8 cellular contexts compared by ENCODE assay signal in the genomic region with DNA sequence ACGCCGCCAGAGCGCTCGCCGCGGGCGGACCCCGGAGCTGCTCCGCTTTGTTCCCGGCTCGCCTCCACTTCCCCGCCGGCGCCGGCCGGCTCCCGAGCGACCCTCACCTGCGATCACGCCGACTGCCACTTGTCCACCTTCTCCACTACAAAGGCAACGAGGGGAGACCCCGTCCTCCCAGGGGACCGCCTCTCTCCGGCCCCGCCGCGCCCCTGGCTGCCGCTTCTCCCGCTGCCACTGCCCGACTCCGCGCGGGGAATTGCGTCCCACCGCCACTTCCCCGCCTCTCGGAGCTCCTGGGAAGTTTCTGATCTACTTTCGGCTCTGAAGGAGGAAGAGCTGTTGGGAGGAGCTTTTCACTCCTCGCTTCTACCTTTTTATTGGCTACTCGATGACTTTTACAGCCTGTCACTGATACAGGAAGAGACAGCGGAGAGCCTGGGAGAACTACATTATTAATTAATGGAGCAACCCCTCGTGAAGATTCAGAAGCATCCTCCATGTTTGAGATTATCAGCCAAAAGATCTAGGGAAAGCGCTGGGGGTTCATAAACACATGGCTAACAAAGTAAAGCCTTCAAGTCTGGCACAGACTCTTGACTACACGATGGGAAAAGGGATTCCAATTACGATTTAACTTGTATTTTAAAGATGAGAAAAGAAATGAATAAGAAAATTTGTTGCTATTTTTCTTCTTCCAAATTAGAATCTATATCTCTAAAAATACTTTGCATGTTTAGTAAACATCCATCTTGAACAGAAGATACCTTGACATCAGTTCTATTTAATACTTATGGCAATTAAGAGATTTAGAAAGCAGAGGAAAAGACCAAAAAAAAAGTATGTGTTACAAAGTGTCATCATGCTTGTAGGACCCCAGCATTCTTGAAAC. TPM values are rescaled to one million over a fixed set of nuclear protein-coding genes. Genes with fewer than 3 reads are reported as not detected.
A peak's percentile ranks its signal among the peaks of the same experiment; 100 is the strongest.
DNase-seq lines count a peak whose midpoint lies in the region; ATAC-seq, FAIRE-seq and TF ChIP-seq lines count a peak whose summit lies in the region.

A gene with protein sequence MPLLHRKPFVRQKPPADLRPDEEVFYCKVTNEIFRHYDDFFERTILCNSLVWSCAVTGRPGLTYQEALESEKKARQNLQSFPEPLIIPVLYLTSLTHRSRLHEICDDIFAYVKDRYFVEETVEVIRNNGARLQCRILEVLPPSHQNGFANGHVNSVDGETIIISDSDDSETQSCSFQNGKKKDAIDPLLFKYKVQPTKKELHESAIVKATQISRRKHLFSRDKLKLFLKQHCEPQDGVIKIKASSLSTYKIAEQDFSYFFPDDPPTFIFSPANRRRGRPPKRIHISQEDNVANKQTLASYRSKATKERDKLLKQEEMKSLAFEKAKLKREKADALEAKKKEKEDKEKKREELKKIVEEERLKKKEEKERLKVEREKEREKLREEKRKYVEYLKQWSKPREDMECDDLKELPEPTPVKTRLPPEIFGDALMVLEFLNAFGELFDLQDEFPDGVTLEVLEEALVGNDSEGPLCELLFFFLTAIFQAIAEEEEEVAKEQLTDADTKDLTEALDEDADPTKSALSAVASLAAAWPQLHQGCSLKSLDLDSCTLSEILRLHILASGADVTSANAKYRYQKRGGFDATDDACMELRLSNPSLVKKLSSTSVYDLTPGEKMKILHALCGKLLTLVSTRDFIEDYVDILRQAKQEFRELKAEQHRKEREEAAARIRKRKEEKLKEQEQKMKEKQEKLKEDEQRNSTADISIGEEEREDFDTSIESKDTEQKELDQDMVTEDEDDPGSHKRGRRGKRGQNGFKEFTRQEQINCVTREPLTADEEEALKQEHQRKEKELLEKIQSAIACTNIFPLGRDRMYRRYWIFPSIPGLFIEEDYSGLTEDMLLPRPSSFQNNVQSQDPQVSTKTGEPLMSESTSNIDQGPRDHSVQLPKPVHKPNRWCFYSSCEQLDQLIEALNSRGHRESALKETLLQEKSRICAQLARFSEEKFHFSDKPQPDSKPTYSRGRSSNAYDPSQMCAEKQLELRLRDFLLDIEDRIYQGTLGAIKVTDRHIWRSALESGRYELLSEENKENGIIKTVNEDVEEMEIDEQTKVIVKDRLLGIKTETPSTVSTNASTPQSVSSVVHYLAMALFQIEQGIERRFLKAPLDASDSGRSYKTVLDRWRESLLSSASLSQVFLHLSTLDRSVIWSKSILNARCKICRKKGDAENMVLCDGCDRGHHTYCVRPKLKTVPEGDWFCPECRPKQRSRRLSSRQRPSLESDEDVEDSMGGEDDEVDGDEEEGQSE (N-terminal part only) (minus strand): TSS at position 330 of the 892 bp plus-strand sequence. CDS start 756 bp downstream, outside the sequence.

- peak; percentile 31 for ATAC-seq in GM21786 (IDR thresholded peaks at IDR 0.05; ENCODE audit: unreplicated experiment)
- ATAC-seq in natural killer cell, result peak in 1 of 3 donors; percentile 7

- H3K36me3 Mint-ChIP-seq in activated T-helper 2 cell treated with anti-CD3 and anti-CD28 coated beads, Interferon-gamma antibody, Interleukin-2, Interleukin-4, amounts not matched to agents 10 μg/mL and 5 μg/mL and 100 μg/mL, durations not matched to agents 14 hours and 24 hours and 36 hours (ENCODE audit: low read depth), result peaks cover 34% of the 10 kb centered on the region
- H3K36me3 Mint-ChIP-seq in natural killer cell, result no peaks in the 10 kb centered on the region

- H3K9me2 ChIP-seq in DOHH2 (replicated peaks; ENCODE audit: control insufficient read depth, low read length) (no peaks in the 10 kb centered on the region), Karpas-422 (replicated peaks; ENCODE audit: insufficient read depth, low read length) (no peaks in the 10 kb centered on the region)

- peaks cover 38% of the 10 kb centered on the region for H3K4me1 ChIP-seq in DOHH2 (ENCODE audit: control insufficient read depth, low read length)
- H3K4me1 ChIP-seq in Karpas-422 (ENCODE audit: low read length), result peaks cover 34% of the 10 kb centered on the region
- no peaks in the 10 kb centered on the region for H3K4me1 ChIP-seq in stomach smooth muscle (ENCODE audit: control insufficient read depth, insufficient read depth, low read length)

- DNase-seq in Karpas-422 (peak; percentile 95), RCC 7860 (ENCODE audit: low spot score) (peak; percentile 85), fibroblast of pulmonary artery (ENCODE audit: low read depth) (peak; percentile 90), natural killer cell (peak; percentile 41)
- peak; percentile 47 for DNase-seq in activated T-helper 2 cell treated with anti-CD3 and anti-CD28 coated beads, Interferon-gamma antibody, Interleukin-2, Interleukin-4, amounts not matched to agents 10 μg/mL and 5 μg/mL and 100 μg/mL, durations not matched to agents 14 hours and 24 hours and 36 hours (ENCODE audit: low spot score)

- H3K4me1 Mint-ChIP-seq in activated T-helper 2 cell treated with anti-CD3 and anti-CD28 coated beads, Interferon-gamma antibody, Interleukin-2, Interleukin-4, amounts not matched to agents 10 μg/mL and 5 μg/mL and 100 μg/mL, durations not matched to agents 14 hours and 24 hours and 36 hours (ENCODE audit: low read depth), result peaks cover 22% of the 10 kb centered on the region
- H3K4me1 Mint-ChIP-seq in natural killer cell, result peaks cover 31 to 34% of the 10 kb centered on the region in 2 donors

- H4K20me1 ChIP-seq in DOHH2 (ENCODE audit: control insufficient read depth, insufficient read depth, low read depth, low read length), result peaks cover 18% of the 10 kb centered on the region
- no peaks in the 10 kb centered on the region for H4K20me1 ChIP-seq in Karpas-422 (ENCODE audit: insufficient read depth, low read depth, low read length)

- H3K4me3 Mint-ChIP-seq in activated T-helper 2 cell treated with anti-CD3 and anti-CD28 coated beads, Interferon-gamma antibody, Interleukin-2, Interleukin-4, amounts not matched to agents 10 μg/mL and 5 μg/mL and 100 μg/mL, durations not matched to agents 14 hours and 24 hours and 36 hours (ENCODE audit: low read depth), result peak within 1 kb of the TSS; percentile 100
- peak within 1 kb of the TSS; percentile 99 for H3K4me3 Mint-ChIP-seq in natural killer cell

- H3K4me2 ChIP-seq in DOHH2 (ENCODE audit: low read length), result peak within 1 kb of the TSS; percentile 100
- peak within 1 kb of the TSS; percentile 73 for H3K4me2 ChIP-seq in Karpas-422 (ENCODE audit: low read depth, low read length, poor library complexity, severe bottlenecking)

- H2AFZ ChIP-seq in Karpas-422 (ENCODE audit: low read length), result peak within 1 kb of the TSS; percentile 64

- H3K36me3 ChIP-seq in DOHH2 (ENCODE audit: control insufficient read depth, low read length) (peaks cover 45% of the 10 kb centered on the region), Karpas-422 (ENCODE audit: insufficient read depth, low read length) (peaks cover 17% of the 10 kb centered on the region), stomach smooth muscle (ENCODE audit: control insufficient read depth in 2 of 2, insufficient read depth in 2 of 2, low read length in 2 of 2) (no peaks in the 10 kb centered on the region)

- H3K79me2 ChIP-seq in DOHH2 (ENCODE audit: control insufficient read depth, low read length), result peaks cover 62% of the 10 kb centered on the region
- H3K79me2 ChIP-seq in Karpas-422 (ENCODE audit: low read length), result peaks cover 57% of the 10 kb centered on the region

- intact Hi-C loops in activated T-helper 2 cell treated with anti-CD3 and anti-CD28 coated beads, Interferon-gamma antibody, Interleukin-2, Interleukin-4, amounts not matched to agents 10 μg/mL and 5 μg/mL and 100 μg/mL, durations not matched to agents 14 hours and 24 hours and 36 hours (cut with micrococcal nuclease), result loop anchor here (2.0 to 10.0 kb wide), 3 partner anchors 240 to 950 kb away; a partner anchor contains a TSS
- intact Hi-C loops in natural killer cell (cut with micrococcal nuclease), result loop anchor here (10.0 kb wide), 2 partner anchors 250 to 340 kb away; a partner anchor contains a TSS

- H3K9me3 ChIP-seq in DOHH2 (ENCODE audit: control insufficient read depth, insufficient read depth, low read length) (no peaks in the 10 kb centered on the region), Karpas-422 (ENCODE audit: low read length) (no peaks in the 10 kb centered on the region), stomach smooth muscle (ENCODE audit: control insufficient read depth in 2 of 2, low read length in 2 of 2) (no peaks in the 10 kb centered on the region)

- no peaks in the 10 kb centered on the region for H3K27me3 Mint-ChIP-seq in activated T-helper 2 cell treated with anti-CD3 and anti-CD28 coated beads, Interferon-gamma antibody, Interleukin-2, Interleukin-4, amounts not matched to agents 10 μg/mL and 5 μg/mL and 100 μg/mL, durations not matched to agents 14 hours and 24 hours and 36 hours (ENCODE audit: low read depth)
- H3K27me3 Mint-ChIP-seq in natural killer cell (ENCODE audit: low read depth in 2 of 2), result no peaks in the 10 kb centered on the region

- H3K4me3 ChIP-seq in DOHH2 (ENCODE audit: low read length) (peak within 1 kb of the TSS; percentile 89), Karpas-422 (ENCODE audit: low read length) (peak within 1 kb of the TSS; percentile 73), fibroblast of pulmonary artery (replicated peaks; ENCODE audit: low read depth, low read length) (peak within 1 kb of the TSS; percentile 83), stomach smooth muscle (ENCODE audit: low read length in 2 of 2) (peak within 1 kb of the TSS; percentile 77 to 86)

- peak; percentile 80 for FAIRE-seq in RCC 7860 (lab: Jason Lieb, UNC)

- H3K27me3 ChIP-seq in DOHH2 (ENCODE audit: control insufficient read depth, low read length) (no peaks in the 10 kb centered on the region), Karpas-422 (ENCODE audit: low read length) (no peaks in the 10 kb centered on the region), stomach smooth muscle (ENCODE audit: control insufficient read depth in 1 of 2, insufficient read depth in 2 of 2, low read length in 2 of 2) (no peaks in the 10 kb centered on the region)

- H3K9me3 Mint-ChIP-seq in activated T-helper 2 cell treated with anti-CD3 and anti-CD28 coated beads, Interferon-gamma antibody, Interleukin-2, Interleukin-4, amounts not matched to agents 10 μg/mL and 5 μg/mL and 100 μg/mL, durations not matched to agents 14 hours and 24 hours and 36 hours, result no peaks in the 10 kb centered on the region
- no peaks in the 10 kb centered on the region for H3K9me3 Mint-ChIP-seq in natural killer cell

- H3K27ac Mint-ChIP-seq in activated T-helper 2 cell treated with anti-CD3 and anti-CD28 coated beads, Interferon-gamma antibody, Interleukin-2, Interleukin-4, amounts not matched to agents 10 μg/mL and 5 μg/mL and 100 μg/mL, durations not matched to agents 14 hours and 24 hours and 36 hours, result peak within 1 kb of the TSS; percentile 100
- H3K27ac Mint-ChIP-seq in natural killer cell, result peak within 1 kb of the TSS; percentile 97 to 99

- peaks cover 13% of the 10 kb centered on the region for H3F3A ChIP-seq in DOHH2 (ENCODE audit: control insufficient read depth, insufficient read depth)

- peak within 1 kb of the TSS; percentile 90 for H3K27ac ChIP-seq in DOHH2 (ENCODE audit: low read depth, low read length)
- peak within 1 kb of the TSS; percentile 93 for H3K27ac ChIP-seq in Karpas-422 (ENCODE audit: low read length)
- H3K27ac ChIP-seq in stomach smooth muscle (ENCODE audit: low read length), result peak within 1 kb of the TSS; percentile 88

- H3K9ac ChIP-seq in Karpas-422 (ENCODE audit: low read length), result peak within 1 kb of the TSS; percentile 95
- H3K9ac ChIP-seq in stomach smooth muscle (ENCODE audit: low read length in 2 of 2), result peak within 1 kb of the TSS; percentile 92 to 98

- TF ChIP-seq CTCF in DOHH2 (IDR thresholded peaks at IDR 0.05; ENCODE audit: low read depth, low read length, poor library complexity, severe bottlenecking) (no peak), fibroblast of pulmonary artery (IDR thresholded peaks at IDR 0.05; ENCODE audit: low read length, missing control alignments) (peak; percentile 9), natural killer cell (IDR thresholded peaks at IDR 0.05) (no peak)

RNA-seq across cellular contexts. Expression of the gene that starts here (rescaled TPM):
- total RNA-seq in Karpas-422 (2014; rRNA removed; shearing (Covaris generic); ENCODE audit: low replicate concordance), result 63.7 and 136 TPM in 2 replicates
- total RNA-seq in activated T-helper 2 cell treated with anti-CD3 and anti-CD28 coated beads, Interferon-gamma antibody, Interleukin-2, Interleukin-4, amounts not matched to agents 10 μg/mL and 5 μg/mL and 100 μg/mL, durations not matched to agents 14 hours and 24 hours and 36 hours, result 81.7 and 85.7 TPM in 2 replicates
- total RNA-seq in natural killer cell, result 10 to 100 TPM; 54.6 to 89.5 (median 64.6) TPM

Comparison
In these comparisons a context has a peak if more than half of its experiments do, and no peak if none do; other contexts are left out.
1. DNase-seq: peak in every context shown above with its lines; median percentile 95 in Karpas-422; 90 in fibroblast of pulmonary artery; 85 in RCC 7860; 47 in activated T-helper 2 cell treated with anti-CD3 and anti-CD28 coated beads, Interferon-gamma antibody, Interleukin-2, Interleukin-4, amounts not matched to agents 10 μg/mL and 5 μg/mL and 100 μg/mL, durations not matched to agents 14 hours and 24 hours and 36 hours; 41 in natural killer cell.